In genomic region chr15:80473574-80474223, GRCh38 we compare ENCODE assay signal across 1 cellular context.
TF ChIP-seq lines count a peak whose summit lies in the region.

No MANE protein-coding gene starts in this region.

TF ChIP-seq in SK-N-SH treated with all-trans-retinoic acid at 6 μM for 48 hours, 23 proteins besides CTCF, POLR2A, EP300 and RAD21 (continued from another document):
- TF ChIP-seq TSHZ2 (CRISPR knock-in tag; IDR thresholded peaks at IDR 0.05): no peak
- TF ChIP-seq ZFP30 (CRISPR knock-in tag; IDR thresholded peaks at IDR 0.05): no peak
- no peak for TF ChIP-seq ZNF565 (CRISPR knock-in tag; conservative IDR thresholded peaks at IDR 0.05; ENCODE audit: low read depth)
